ENCODE assay signal across 10 cellular contexts in the genomic region with DNA sequence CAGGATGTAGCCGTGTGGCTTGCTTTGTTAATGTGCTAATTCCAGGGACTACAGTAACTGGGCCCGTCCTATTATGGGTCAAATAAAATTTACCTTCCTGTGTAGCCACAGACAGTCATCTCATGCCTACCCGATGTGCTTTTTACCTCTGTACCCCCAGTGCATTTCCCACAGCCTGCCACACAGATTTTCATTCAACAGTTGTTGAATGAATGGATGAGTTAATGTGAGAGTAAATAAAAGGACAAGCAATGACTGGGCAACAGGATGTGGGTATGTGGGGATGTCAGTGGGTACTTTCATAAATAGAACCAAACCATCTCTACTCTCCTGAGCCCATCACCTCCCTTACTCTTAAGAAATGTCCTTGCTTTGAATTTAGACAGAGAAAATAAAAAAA.
DNase-seq lines count a peak whose midpoint lies in the region; ATAC-seq lines count a peak whose summit lies in the region.
"Had no signal": no experiment of that assay in that cellular context is flagged by ENCODE, and none has a peak within 500 bp of the region (broad histone marks: within the 10 kb centered on the region; RNA-seq: fewer than 3 reads in every experiment).

No MANE protein-coding gene starts in this region.

- ATAC-seq in GM18907 (IDR thresholded peaks at IDR 0.05; ENCODE audit: unreplicated experiment) (peak; percentile 76), HG02678 (IDR thresholded peaks at IDR 0.05; ENCODE audit: unreplicated experiment) (peak; percentile 53), HG03575 (IDR thresholded peaks at IDR 0.05; ENCODE audit: extremely low read depth, insufficient number of reproducible peaks, low FRiP score, unreplicated experiment) (peak; percentile 47)

- DNase-seq in renal cortical epithelial cell (ENCODE audit: low read depth), result peak; percentile 48
- DNase-seq in NK-92 treated with Interleukin-12 subunit alpha and Interleukin-12 subunit beta, amount 100 ng/mL, for 24 hours (lab: John Stamatoyannopoulos, UW), result no peak
- no peak for DNase-seq in AG20443 (ENCODE audit: low spot score)
- DNase-seq in MV-4-11 (lab: John Stamatoyannopoulos, UW), result no peak
- DNase-seq: DMS79 treated with DMSO at 0.1 percent for 48 hours, GOT3, SK-N-SH had no signal
